In the genomic region with DNA sequence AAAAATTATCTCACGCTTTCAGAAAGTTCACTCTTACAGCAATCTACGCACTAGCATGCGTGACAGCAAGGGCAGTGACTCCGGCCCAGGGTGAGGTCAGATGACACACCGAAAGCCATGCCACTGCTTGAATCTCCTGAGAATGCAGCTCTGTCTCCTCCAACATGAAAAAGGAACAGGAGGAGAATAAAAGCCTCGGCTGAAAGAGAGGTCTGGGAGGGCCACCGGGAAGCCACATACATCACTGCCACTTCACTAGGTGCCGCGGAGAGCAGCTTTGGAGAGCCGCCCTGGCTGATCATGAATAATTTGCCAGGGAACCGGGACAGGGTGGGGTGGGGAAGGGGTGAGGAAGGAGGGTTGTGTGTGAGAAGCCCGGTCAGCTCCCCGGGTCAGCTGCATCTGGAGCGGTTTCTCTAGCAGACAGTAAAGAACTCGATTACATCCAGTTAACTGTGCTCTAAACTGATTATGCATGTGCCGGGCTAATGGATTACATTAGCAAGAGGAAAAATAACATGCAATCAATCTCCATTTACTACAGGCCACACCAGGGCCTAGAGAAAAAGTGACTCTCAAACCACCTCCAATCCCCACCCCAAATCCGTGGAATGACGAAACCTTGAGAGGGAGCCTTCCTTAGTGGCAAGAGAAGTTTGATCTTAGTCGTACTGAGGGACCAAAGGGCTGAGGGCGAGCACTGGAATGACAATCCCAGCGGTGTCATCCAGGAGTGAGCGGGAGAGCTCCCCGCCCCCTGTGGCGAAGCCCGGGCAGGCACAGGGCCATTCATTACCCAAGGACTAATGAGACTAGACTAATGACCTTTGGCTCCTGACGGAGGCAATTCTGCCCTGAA, we compare ENCODE assay signal across 13 cellular contexts.
DNase-seq lines count a peak whose midpoint lies in the region; ATAC-seq, FAIRE-seq and TF ChIP-seq lines count a peak whose summit lies in the region.
"Had no signal": no experiment of that assay in that cellular context is flagged by ENCODE, and none has a peak within 500 bp of the region (broad histone marks: within the 10 kb centered on the region; RNA-seq: fewer than 3 reads in every experiment).

No MANE protein-coding gene starts in this region.

- H3K4me3 ChIP-seq in GM23338 = no peak overlapping the region
- no peak overlapping the region for H3K4me3 ChIP-seq in esophagus squamous epithelium

- no peak for TF ChIP-seq POLR2A in esophagus squamous epithelium (IDR thresholded peaks at IDR 0.05)

- TF ChIP-seq CTCF in GM23338 (conservative IDR thresholded peaks at IDR 0.05; ENCODE audit: low read depth in 2 of 2) = no peak
- TF ChIP-seq CTCF in esophagus squamous epithelium (IDR thresholded peaks at IDR 0.05) = no peak
- TF ChIP-seq CTCF in D721Med (IDR thresholded peaks at IDR 0.05; ENCODE audit: insufficient read depth, missing control alignments) = no peak

- intact Hi-C loops in esophagus squamous epithelium (cut with DNase I) = no loop called here
- intact Hi-C loops in activated CD4-positive, alpha-beta T cell treated with anti-CD3 and anti-CD28 coated beads for 36 hours (cut with DNase I, micrococcal nuclease) = no loop called here

- H3K9me3 Mint-ChIP-seq in GM23338 = no peaks in the 10 kb centered on the region
- no peaks in the 10 kb centered on the region for H3K9me3 Mint-ChIP-seq in activated CD4-positive, alpha-beta T cell treated with anti-CD3 and anti-CD28 coated beads for 36 hours (ENCODE audit: low read depth)

- H3K27ac ChIP-seq in GM23338 (ENCODE audit: low read depth) (no peak overlapping the region), esophagus squamous epithelium (peak overlapping the region in 3 of 4 donors; percentile 22 to 57 (median 46))

- H2AFZ ChIP-seq in GM23338 = no peak overlapping the region

- WGBS in esophagus squamous epithelium, 2 donors = 65 to 72% methylated on average over 18 to 26 of the region's 26 CpGs

- ATAC-seq in GM23338 = peak; percentile 67
- no peak for ATAC-seq in activated CD4-positive, alpha-beta T cell treated with anti-CD3 and anti-CD28 coated beads for 36 hours
- no peak for ATAC-seq in GM18873 (IDR thresholded peaks at IDR 0.05; ENCODE audit: low FRiP score, unreplicated experiment)

- H3K79me2 ChIP-seq in GM23338 (replicated peaks; ENCODE audit: insufficient read depth) = no peaks in the 10 kb centered on the region

- no peak for FAIRE-seq in D721Med (lab: Jason Lieb, UNC)
- FAIRE-seq: endometrium, urothelium cell line had no signal

- H3K36me3 ChIP-seq in GM23338 (ENCODE audit: insufficient read depth) (no peaks in the 10 kb centered on the region), esophagus squamous epithelium (peaks cover 0 to 30% (median 0%) of the 10 kb centered on the region in 3 donors)

- H4K20me1 ChIP-seq in GM23338 (replicated peaks; ENCODE audit: insufficient read depth) = no peaks in the 10 kb centered on the region

- no peaks in the 10 kb centered on the region for H3K9me3 ChIP-seq in esophagus squamous epithelium

- no peak overlapping the region for H3K27ac Mint-ChIP-seq in GM23338
- no peak overlapping the region for H3K27ac Mint-ChIP-seq in activated CD4-positive, alpha-beta T cell treated with anti-CD3 and anti-CD28 coated beads for 36 hours

- POLR2A ChIA-PET in activated CD4-positive, alpha-beta T cell treated with anti-CD3 and anti-CD28 coated beads for 36 hours (lab: Charles Lee) = no interaction called here

- CTCF ChIA-PET in activated CD4-positive, alpha-beta T cell treated with anti-CD3 and anti-CD28 coated beads for 36 hours (lab: Charles Lee) = no interaction called here

- H3K36me3 Mint-ChIP-seq in GM23338 (ENCODE audit: low read depth) = peaks cover 3% of the 10 kb centered on the region; the same call in 1 of the 3 replicates
- H3K36me3 Mint-ChIP-seq in activated CD4-positive, alpha-beta T cell treated with anti-CD3 and anti-CD28 coated beads for 36 hours (ENCODE audit: low read depth) = no peaks in the 10 kb centered on the region

- H3F3A ChIP-seq in GM23338 (replicated peaks; ENCODE audit: low read depth) = no peaks in the 10 kb centered on the region

- H3K27me3 Mint-ChIP-seq in GM23338 (ENCODE audit: insufficient read depth, low read depth, poor library complexity) = peaks cover 9% of the 10 kb centered on the region
- no peaks in the 10 kb centered on the region for H3K27me3 Mint-ChIP-seq in activated CD4-positive, alpha-beta T cell treated with anti-CD3 and anti-CD28 coated beads for 36 hours

- no peaks in the 10 kb centered on the region for H3K27me3 ChIP-seq in GM23338 (ENCODE audit: insufficient read depth)
- H3K27me3 ChIP-seq in esophagus squamous epithelium = no peaks in the 10 kb centered on the region

- no peaks in the 10 kb centered on the region for H3K9me2 ChIP-seq in GM23338 (ENCODE audit: insufficient read depth)

- DNase-seq in GM23338 (ENCODE audit: low spot score) (no peak), esophagus squamous epithelium (lab: John Stamatoyannopoulos, UW) (no peak), left kidney (ENCODE audit: low read depth, low spot score) (peak; percentile 76), retina (peak; percentile 72), D721Med (ENCODE audit: insufficient read length, low spot score) (no peak)
- DNase-seq in activated CD4-positive, alpha-beta T cell treated with anti-CD3 and anti-CD28 coated beads for 36 hours = no peak
- DNase-seq in stimulated activated CD4-positive, alpha-beta T cell treated with anti-CD3 and anti-CD28 coated beads, Interleukin-15, amount 100 ng/mL, for 24 hours = no peak
- DNase-seq: activated CD4-positive, alpha-beta T cell treated with anti-CD3 and anti-CD28 coated beads for 4 hours; DMS 273 treated with DMSO at 0.1 percent for 48 hours; NCI-H2107 had no signal

- H3K4me1 ChIP-seq in GM23338 (ENCODE audit: insufficient read depth) (no peaks in the 10 kb centered on the region; the same call in 1 of the 2 replicates), esophagus squamous epithelium (peaks cover 0 to 27% (median 5%) of the 10 kb centered on the region in 3 donors)

- peaks cover 8% of the 10 kb centered on the region for H3K4me1 Mint-ChIP-seq in GM23338
- no peaks in the 10 kb centered on the region for H3K4me1 Mint-ChIP-seq in activated CD4-positive, alpha-beta T cell treated with anti-CD3 and anti-CD28 coated beads for 36 hours

- H3K4me2 ChIP-seq in GM23338 = no peak overlapping the region

- H3K4me3 Mint-ChIP-seq in GM23338 = no peak overlapping the region
- no peak overlapping the region for H3K4me3 Mint-ChIP-seq in activated CD4-positive, alpha-beta T cell treated with anti-CD3 and anti-CD28 coated beads for 36 hours

TF ChIP-seq in GM23338, 12 proteins besides CTCF, POLR2A, EP300 and RAD21 (continues in another document):
- TF ChIP-seq EZH2 (IDR thresholded peaks at IDR 0.05; ENCODE audit: low read depth, unreplicated experiment) (no peak), CREB1 (CRISPR knock-in tag; IDR thresholded peaks at IDR 0.05; ENCODE audit: low read depth) (no peak), STAT1 (IDR thresholded peaks at IDR 0.05; ENCODE audit: unreplicated experiment) (no peak), EZH2phosphoT487 (IDR thresholded peaks at IDR 0.05; ENCODE audit: unreplicated experiment) (no peak), ZNF114 (CRISPR knock-in tag; IDR thresholded peaks at IDR 0.05) (no peak)

Comparison
In these comparisons a context has a peak if more than half of its experiments do, and no peak if none do; other contexts are left out.
1. DNase-seq: peak in left kidney (single experiment) and retina (single experiment); none in GM23338 (single experiment), esophagus squamous epithelium (single experiment), activated CD4-positive, alpha-beta T cell treated with anti-CD3 and anti-CD28 coated beads for 36 hours (single experiment), stimulated activated CD4-positive, alpha-beta T cell treated with anti-CD3 and anti-CD28 coated beads, Interleukin-15, amount 100 ng/mL, for 24 hours (single experiment) and D721Med (single experiment).